Comparison of ENCODE assay signal across 1 cellular context in genomic region chr1:154578058-154578418, GRCh38.
TF ChIP-seq lines count a peak whose summit lies in the region.

No MANE protein-coding gene starts in this region.

TF ChIP-seq in GM12878, 131 proteins besides CTCF, POLR2A, EP300 and RAD21:
- TF ChIP-seq REST (IDR thresholded peaks at IDR 0.05; ENCODE audit: low read depth, low read length) (no peak), CBFB (IDR thresholded peaks at IDR 0.05; ENCODE audit: low read depth) (no peak), EGR1 (IDR thresholded peaks at IDR 0.05; ENCODE audit: borderline replicate concordance in 1 of 2, low read depth in 2 of 2, low read length in 2 of 2) (no peak), PBX3 (IDR thresholded peaks at IDR 0.05; ENCODE audit: insufficient replicate concordance, low read depth, low read length) (no peak), BRCA1 (IDR thresholded peaks at IDR 0.05; ENCODE audit: low read depth, low read length) (no peak), SUPT20H (IDR thresholded peaks at IDR 0.05; ENCODE audit: borderline replicate concordance, control insufficient read depth, low read depth, low read length) (no peak), E2F8 (IDR thresholded peaks at IDR 0.05; ENCODE audit: low read depth, partially characterized antibody) (no peak), IKZF1 (conservative IDR thresholded peaks at IDR 0.05) (no peak)
TF ChIP-seq in GM12878: peak in this region for 0.
